10 cellular contexts compared by ENCODE assay signal in genomic region chr3:181572432-181572831, GRCh38.
"Had no signal": no experiment of that assay in that cellular context is flagged by ENCODE, and none has a peak within 500 bp of the region (broad histone marks: within the 10 kb centered on the region; RNA-seq: fewer than 3 reads in every experiment).

No MANE protein-coding gene starts in this region.

- H3K4me1 Mint-ChIP-seq: IgD-negative memory B cell had no signal

- ATAC-seq: HCT116, HepG2 had no signal

- H3K36me3 ChIP-seq: HAP-1 had no signal

- H3K4me1 ChIP-seq: HAP-1 had no signal

- H3K27ac ChIP-seq: GM23248, HL-60 had no signal

- H3K27me3 Mint-ChIP-seq: IgD-negative memory B cell had no signal

- H3K9me3 ChIP-seq: HAP-1 had no signal

- DNase-seq: GM23248, GOT3, H7, HFFc6, KBM-7 had no signal

- H3K4me3 Mint-ChIP-seq: HFFc6, IgD-negative memory B cell had no signal

- H2AFZ ChIP-seq: GM23248 had no signal

- H3K27ac Mint-ChIP-seq: HFFc6, IgD-negative memory B cell had no signal

- H3K36me3 Mint-ChIP-seq: IgD-negative memory B cell had no signal

- H3K4me3 ChIP-seq: GM23248, HAP-1 had no signal

- H3K9ac ChIP-seq: GM23248 had no signal
